In genomic region chr18:8912348-8913057, GRCh38 we compare ENCODE assay signal across 11 cellular contexts.
DNase-seq lines count a peak whose midpoint lies in the region; ATAC-seq and TF ChIP-seq lines count a peak whose summit lies in the region.
"Had no signal": no experiment of that assay in that cellular context is flagged by ENCODE, and none has a peak within 500 bp of the region (broad histone marks: within the 10 kb centered on the region; RNA-seq: fewer than 3 reads in every experiment).

No MANE protein-coding gene starts in this region.

- H3K27ac Mint-ChIP-seq in natural killer cell = no peak overlapping the region
- H3K27ac Mint-ChIP-seq: dendritic cell treated with granulocyte-macrophage colony-stimulating factor and Interleukin-4, amounts not matched to agents 40 ng/mL and 50 ng/mL, for 4 days had no signal

- in situ Hi-C loops in G401 (cut with HindIII; ENCODE audit: low sequenced_read_pairs) = no loop called here

- H3K79me2 ChIP-seq in OCI-LY7 (ENCODE audit: insufficient read depth, low read depth, low read length) (no peaks in the 10 kb centered on the region), mesendoderm (ENCODE audit: control insufficient read depth, insufficient read depth, low read length) (no peaks in the 10 kb centered on the region)

- no peak overlapping the region for H4K5ac ChIP-seq in mesendoderm (ENCODE audit: low read length)

- H3K4me3 ChIP-seq in OCI-LY7 (ENCODE audit: low read depth, low read length, poor library complexity, severe bottlenecking) (peak overlapping the region; percentile 49), mesendoderm (ENCODE audit: low read length) (no peak overlapping the region)

- no peak overlapping the region for H3K18ac ChIP-seq in mesendoderm (ENCODE audit: low read length)

- no peak overlapping the region for H2BK120ac ChIP-seq in mesendoderm (ENCODE audit: low read depth, low read length)

- DNase-seq in G401 (ENCODE audit: low spot score) (peak; percentile 92), OCI-LY7 (ENCODE audit: low spot score) (peak; percentile 98), mesendoderm (peak; percentile 84), natural killer cell (no peak), COLO829 (ENCODE audit: low spot score) (no peak)
- DNase-seq: GF-D8 had no signal

- H3K9me3 Mint-ChIP-seq in natural killer cell = peaks cover 2 to 9% of the 10 kb centered on the region in 2 donors

- no peak overlapping the region for H3K4me3 Mint-ChIP-seq in natural killer cell
- H3K4me3 Mint-ChIP-seq: dendritic cell treated with granulocyte-macrophage colony-stimulating factor and Interleukin-4, amounts not matched to agents 40 ng/mL and 50 ng/mL, for 4 days had no signal

- H2AFZ ChIP-seq in OCI-LY7 (ENCODE audit: low read length) = peak overlapping the region; percentile 81; the same call in 1 of the 2 replicates

- H2AK5ac ChIP-seq in mesendoderm (ENCODE audit: low read length) = no peak overlapping the region

- POLR2A ChIA-PET in OCI-LY7 (lab: Charles Lee) = interaction anchor here (0.8 to 2.1 kb wide), 15 partner anchors 9 to 250 kb away, joined by 3 to 8 read pairs (median 4); no protein-coding TSS in a partner anchor

- CTCF ChIA-PET in OCI-LY7 (lab: Charles Lee; ENCODE audit: unreplicated experiment) = interaction anchor here (0.6 to 1.0 kb wide), 3 partner anchors 23 to 71 kb away, joined by 3 to 4 read pairs (median 3); no protein-coding TSS in a partner anchor

- H4K8ac ChIP-seq in mesendoderm (ENCODE audit: low read depth, low read length) = no peak overlapping the region

- no peak overlapping the region for H3K23ac ChIP-seq in mesendoderm (ENCODE audit: low read length)

- H3K36me3 Mint-ChIP-seq in natural killer cell = no peaks in the 10 kb centered on the region

- no peaks in the 10 kb centered on the region for H4K20me1 ChIP-seq in OCI-LY7 (ENCODE audit: insufficient read depth, low read length)

- H3K9me3 ChIP-seq in OCI-LY7 (ENCODE audit: low read length) = peaks cover 57% of the 10 kb centered on the region; the same call in 1 of the 2 replicates
- H3K9me3 ChIP-seq: neutrophil had no signal

- H3K27ac ChIP-seq in OCI-LY7 (ENCODE audit: low read depth, low read length, poor library complexity, severe bottlenecking) (peak overlapping the region; percentile 98), mesendoderm (ENCODE audit: low read depth, low read length) (no peak overlapping the region)
- H3K27ac ChIP-seq: neutrophil had no signal

- TF ChIP-seq CTCF in OCI-LY7 (conservative IDR thresholded peaks at IDR 0.05; ENCODE audit: low read length) = peak; percentile 36; the same call in 1 of the 2 replicates
- TF ChIP-seq CTCF in natural killer cell (IDR thresholded peaks at IDR 0.05) = no peak

- peak overlapping the region; percentile 76 for H3K4me2 ChIP-seq in OCI-LY7 (ENCODE audit: low read length)
- H3K4me2 ChIP-seq in mesendoderm (ENCODE audit: low read length) = no peak overlapping the region

- H3K27me3 ChIP-seq in mesendoderm (ENCODE audit: insufficient read depth, low read length, poor library complexity) = no peaks in the 10 kb centered on the region
- H3K27me3 ChIP-seq: neutrophil had no signal

- peaks cover 52% of the 10 kb centered on the region for H3K4me1 ChIP-seq in OCI-LY7 (ENCODE audit: insufficient read depth, low read length, poor library complexity, severe bottlenecking)
- no peaks in the 10 kb centered on the region for H3K4me1 ChIP-seq in mesendoderm (ENCODE audit: control insufficient read depth, low read depth, low read length)

- H3K9ac ChIP-seq in mesendoderm (ENCODE audit: low read length) = no peak overlapping the region

- intact Hi-C loops in OCI-LY7 (cut with micrococcal nuclease; ENCODE audit: unreplicated experiment) (loop anchor here (1.0 to 5.0 kb wide), 7 partner anchors 39 to 250 kb away; no protein-coding TSS in a partner anchor), natural killer cell (cut with micrococcal nuclease) (no loop called here)

- BruUV-seq in OCI-LY7 (replicated peaks; lab: Mats Ljungman, UMichigan) = no TSS peak

- ATAC-seq in HG02678 (IDR thresholded peaks at IDR 0.05; ENCODE audit: unreplicated experiment) (peak; percentile 77), GM19455 (IDR thresholded peaks at IDR 0.05; ENCODE audit: unreplicated experiment) (no peak), natural killer cell (no peak), GM19351 (IDR thresholded peaks at IDR 0.05; ENCODE audit: unreplicated experiment) (no peak)

- no peak overlapping the region for H2BK15ac ChIP-seq in mesendoderm (replicated peaks; ENCODE audit: low read depth)

- WGBS in mesendoderm (ENCODE audit: extremely low coverage, insufficient coverage, low lambda C conversion rate) = no CpG with 5 or more reads among the region's 14 CpGs

- no peak overlapping the region for H3K4ac ChIP-seq in mesendoderm (ENCODE audit: low read depth, low read length)

- H3K27me3 Mint-ChIP-seq in natural killer cell (ENCODE audit: low read depth in 2 of 2) = peaks cover 0 to 2% of the 10 kb centered on the region in 2 donors

- no peaks in the 10 kb centered on the region for H3K79me1 ChIP-seq in mesendoderm (ENCODE audit: low read length)

- no peaks in the 10 kb centered on the region for H3K9me2 ChIP-seq in OCI-LY7 (ENCODE audit: insufficient read depth, low read length)

- H3K56ac ChIP-seq in mesendoderm (ENCODE audit: low read length) = peak overlapping the region; percentile 35

- no peaks in the 10 kb centered on the region for H3K4me1 Mint-ChIP-seq in natural killer cell

- H2BK5ac ChIP-seq in mesendoderm (ENCODE audit: low read length) = no peak overlapping the region

- H3K36me3 ChIP-seq in OCI-LY7 (ENCODE audit: insufficient read depth, low read length) = peaks cover 42% of the 10 kb centered on the region
- H3K36me3 ChIP-seq in mesendoderm (ENCODE audit: control insufficient read depth, insufficient read depth, low read length) = no peaks in the 10 kb centered on the region
- H3K36me3 ChIP-seq: neutrophil had no signal

Comparison
In these comparisons a context has a peak if more than half of its experiments do, and no peak if none do; other contexts are left out.
1. DNase-seq: peak in G401 (single experiment), OCI-LY7 (single experiment) and mesendoderm (single experiment); none in natural killer cell (single experiment) and COLO829 (single experiment).